Comparison of ENCODE assay signal across 7 cellular contexts in the genomic region with DNA sequence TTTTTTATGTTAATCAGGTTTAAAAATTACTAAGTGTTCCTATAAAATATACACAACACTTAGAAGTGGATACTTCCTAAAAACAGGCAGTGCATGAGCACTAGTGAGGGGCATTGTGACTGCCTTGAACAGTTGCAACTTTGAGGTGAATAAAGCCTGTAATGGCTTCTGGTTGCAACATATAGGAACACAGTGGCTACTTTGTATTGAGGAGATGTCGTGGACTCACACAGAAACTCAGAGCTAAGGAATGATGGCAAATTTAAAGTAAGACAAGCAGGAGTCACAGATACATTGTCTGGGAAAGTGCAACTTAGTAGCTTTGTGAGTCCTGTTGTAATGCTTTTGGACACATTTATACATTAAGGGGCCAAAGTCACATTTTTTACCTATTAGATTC. TPM values are rescaled to one million over a fixed set of nuclear protein-coding genes. Genes with fewer than 3 reads are reported as not detected.
DNase-seq lines count a peak whose midpoint lies in the region; ATAC-seq and TF ChIP-seq lines count a peak whose summit lies in the region.

No MANE protein-coding gene starts in this region.

- peaks cover 14% of the 10 kb centered on the region; the same call in 1 of the 2 replicates for H3K79me2 ChIP-seq in HCT116 (ENCODE audit: insufficient read depth, low read length)

- BruUV-seq in HCT116 (replicated peaks; lab: Mats Ljungman, UMichigan): TSS peak; percentile 77

- no peaks in the 10 kb centered on the region for H3K9me3 ChIP-seq in HCT116 (ENCODE audit: control insufficient read depth in 1 of 2, insufficient read depth in 1 of 2, low read depth in 1 of 2, low read length in 2 of 2)
- peaks cover under 1% of the 10 kb centered on the region for H3K9me3 ChIP-seq in WERI-Rb-1 (ENCODE audit: severe bottlenecking)
- H3K9me3 ChIP-seq in stomach: no peaks in the 10 kb centered on the region
- H3K9me3 ChIP-seq in SJCRH30 (replicated peaks): no peaks in the 10 kb centered on the region

- no peak overlapping the region for H2AFZ ChIP-seq in HCT116 (ENCODE audit: low read depth, low read length, poor library complexity, severe bottlenecking)

- RAD21 ChIA-PET in HCT116 (lab: Charles Lee; ENCODE audit: low non-redundant PET in 1 of 2, low total read pairs in 2 of 2, uncharacterized antibody in 2 of 2, unreplicated experiment in 2 of 2): no interaction called here

- H3K27ac ChIP-seq in HCT116 (ENCODE audit: low read depth, low read length) (no peak overlapping the region), WERI-Rb-1 (no peak overlapping the region), stomach (peak overlapping the region in 4 of 5 donors; percentile 86 to 93 (median 92)), SJCRH30 (no peak overlapping the region)

- H3K4me3 ChIP-seq in HCT116 (replicated peaks in 1 of 2; ENCODE audit: low read depth in 1 of 2, low read length in 2 of 2) (peak overlapping the region; percentile 69 to 77), WERI-Rb-1 (ENCODE audit: low read depth, low read length) (peak overlapping the region; percentile 80; the same call in 1 of the 2 replicates), stomach (peak overlapping the region; percentile 47 to 71 (median 65)), SJCRH30 (no peak overlapping the region)

- WGBS in stomach, 5 donors: 0 to 25% (median 0%) methylated on average over 1 of the region's 1 CpG

- no peak for TF ChIP-seq EP300 in stomach (IDR thresholded peaks at IDR 0.05)

- no peaks in the 10 kb centered on the region for H3K27me3 ChIP-seq in HCT116 (ENCODE audit: insufficient read depth, low read length)
- H3K27me3 ChIP-seq in WERI-Rb-1 (ENCODE audit: insufficient read depth, low read depth, severe bottlenecking): no peaks in the 10 kb centered on the region
- no peaks in the 10 kb centered on the region for H3K27me3 ChIP-seq in stomach
- H3K27me3 ChIP-seq in SJCRH30: no peaks in the 10 kb centered on the region

- intact Hi-C loops in HCT116 (cut with micrococcal nuclease) (no loop called here), stomach (cut with DNase I; ENCODE audit: low total_unique reads) (no loop called here)

- peak overlapping the region; percentile 89 for H3K9ac ChIP-seq in HCT116 (ENCODE audit: low read length)

- H3K36me3 ChIP-seq in HCT116 (ENCODE audit: control insufficient read depth in 1 of 2, insufficient read depth in 2 of 2, low read length in 2 of 2) (peaks cover 4 to 11% of the 10 kb centered on the region in 2 experiments; a peak in 3 of 4 replicates), WERI-Rb-1 (peaks cover 14% of the 10 kb centered on the region), stomach (peaks cover 0 to 24% (median 11%) of the 10 kb centered on the region in 4 donors), SJCRH30 (no peaks in the 10 kb centered on the region)

- TF ChIP-seq CTCF in HCT116 (IDR thresholded peaks at IDR 0.05 in 2 of 3, conservative IDR thresholded peaks at IDR 0.05 in 1 of 3; ENCODE audit: borderline replicate concordance in 1 of 3, insufficient read depth in 1 of 3, low read depth in 2 of 3, low read length in 2 of 3) (no peak), WERI-Rb-1 (IDR thresholded peaks at IDR 0.05; ENCODE audit: low read depth, low read length) (no peak), stomach (IDR thresholded peaks at IDR 0.05) (no peak)

- H3K9me2 ChIP-seq in HCT116 (ENCODE audit: insufficient read depth): no peaks in the 10 kb centered on the region

- no peak for ATAC-seq in HCT116
- no peak for ATAC-seq in HG03520 (IDR thresholded peaks at IDR 0.05; ENCODE audit: unreplicated experiment)

- POLR2A ChIA-PET in HCT116 (lab: Charles Lee): no interaction called here

- H3K4me1 ChIP-seq in HCT116 (ENCODE audit: control insufficient read depth in 1 of 2, insufficient read depth in 2 of 2, low read length in 2 of 2) (peaks cover 0 to 20% of the 10 kb centered on the region in 2 experiments; a peak in 2 of 4 replicates), stomach (peaks cover 0 to 28% (median 15%) of the 10 kb centered on the region in 4 donors), SJCRH30 (no peaks in the 10 kb centered on the region)

- no peak for DNase-seq in HCT116 (ENCODE audit: low read depth, low spot score)
- DNase-seq in WERI-Rb-1: no peak
- DNase-seq in foreskin melanocyte: peak; percentile 43
- DNase-seq in stomach: no peak
- DNase-seq in SJCRH30: no peak
- no peak for DNase-seq in GF-D8 (lab: John Stamatoyannopoulos, UW)

- no peaks in the 10 kb centered on the region for H4K20me1 ChIP-seq in HCT116 (ENCODE audit: insufficient read depth)

- H3K4me2 ChIP-seq in HCT116 (ENCODE audit: low read length): peak overlapping the region; percentile 88

- CTCF ChIA-PET in HCT116 (lab: Charles Lee): no interaction called here

- no peak for TF ChIP-seq POLR2A in HCT116 (IDR thresholded peaks at IDR 0.05; ENCODE audit: borderline replicate concordance, extremely low read depth, insufficient read depth, insufficient read length)
- no peak for TF ChIP-seq POLR2A in stomach (IDR thresholded peaks at IDR 0.05)

- TF ChIP-seq RAD21 in HCT116 (IDR thresholded peaks at IDR 0.05; ENCODE audit: low read depth): no peak

TF ChIP-seq in HCT116, 20 proteins besides CTCF, POLR2A, EP300 and RAD21:
- TF ChIP-seq FOSL1 (IDR thresholded peaks at IDR 0.05; ENCODE audit: low read depth) (no peak), SRF (IDR thresholded peaks at IDR 0.05; ENCODE audit: low read depth) (no peak), CEBPB (IDR thresholded peaks at IDR 0.05; ENCODE audit: low read depth) (no peak), YY1 (IDR thresholded peaks at IDR 0.05; ENCODE audit: extremely low read depth, insufficient replicate concordance, low read depth, low read length) (no peak)
- TF ChIP-seq, protein P1, sequence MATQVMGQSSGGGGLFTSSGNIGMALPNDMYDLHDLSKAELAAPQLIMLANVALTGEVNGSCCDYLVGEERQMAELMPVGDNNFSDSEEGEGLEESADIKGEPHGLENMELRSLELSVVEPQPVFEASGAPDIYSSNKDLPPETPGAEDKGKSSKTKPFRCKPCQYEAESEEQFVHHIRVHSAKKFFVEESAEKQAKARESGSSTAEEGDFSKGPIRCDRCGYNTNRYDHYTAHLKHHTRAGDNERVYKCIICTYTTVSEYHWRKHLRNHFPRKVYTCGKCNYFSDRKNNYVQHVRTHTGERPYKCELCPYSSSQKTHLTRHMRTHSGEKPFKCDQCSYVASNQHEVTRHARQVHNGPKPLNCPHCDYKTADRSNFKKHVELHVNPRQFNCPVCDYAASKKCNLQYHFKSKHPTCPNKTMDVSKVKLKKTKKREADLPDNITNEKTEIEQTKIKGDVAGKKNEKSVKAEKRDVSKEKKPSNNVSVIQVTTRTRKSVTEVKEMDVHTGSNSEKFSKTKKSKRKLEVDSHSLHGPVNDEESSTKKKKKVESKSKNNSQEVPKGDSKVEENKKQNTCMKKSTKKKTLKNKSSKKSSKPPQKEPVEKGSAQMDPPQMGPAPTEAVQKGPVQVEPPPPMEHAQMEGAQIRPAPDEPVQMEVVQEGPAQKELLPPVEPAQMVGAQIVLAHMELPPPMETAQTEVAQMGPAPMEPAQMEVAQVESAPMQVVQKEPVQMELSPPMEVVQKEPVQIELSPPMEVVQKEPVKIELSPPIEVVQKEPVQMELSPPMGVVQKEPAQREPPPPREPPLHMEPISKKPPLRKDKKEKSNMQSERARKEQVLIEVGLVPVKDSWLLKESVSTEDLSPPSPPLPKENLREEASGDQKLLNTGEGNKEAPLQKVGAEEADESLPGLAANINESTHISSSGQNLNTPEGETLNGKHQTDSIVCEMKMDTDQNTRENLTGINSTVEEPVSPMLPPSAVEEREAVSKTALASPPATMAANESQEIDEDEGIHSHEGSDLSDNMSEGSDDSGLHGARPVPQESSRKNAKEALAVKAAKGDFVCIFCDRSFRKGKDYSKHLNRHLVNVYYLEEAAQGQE (IDR thresholded peaks at IDR 0.05; ENCODE audit: low read depth): no peak
- TF ChIP-seq, protein P2, sequence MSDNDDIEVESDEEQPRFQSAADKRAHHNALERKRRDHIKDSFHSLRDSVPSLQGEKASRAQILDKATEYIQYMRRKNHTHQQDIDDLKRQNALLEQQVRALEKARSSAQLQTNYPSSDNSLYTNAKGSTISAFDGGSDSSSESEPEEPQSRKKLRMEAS (IDR thresholded peaks at IDR 0.05): no peak

RNA-seq across cellular contexts. Expression of gene HLA-A, which starts 0.9 kb away (rescaled TPM):
- total RNA-seq in HCT116 (2021; ENCODE audit: unreplicated experiment) (251 TPM), stomach (100 to 1,000 TPM; 290 to 910 (median 313) TPM)
- polyA plus RNA-seq in HCT116 (2012): 534 and 638 TPM in 2 replicates
- polyA plus RNA-seq in stomach: 100 to 1,000 TPM; 142 to 628 (median 276) TPM
- 0.08 and 0.22 TPM in 2 replicates for total RNA-seq in SJCRH30 (2014; rRNA removed; shearing (Covaris generic))

Comparison
In these comparisons a context has a peak if more than half of its experiments do, and no peak if none do; other contexts are left out.
1. H3K27ac ChIP-seq: peak in stomach (4 of 5); none in HCT116 (single experiment), WERI-Rb-1 (single experiment) and SJCRH30 (single experiment).
2. RNA of gene HLA-A, which starts 0.9 kb away (total RNA-seq): 290 to 910 TPM in stomach and 251 TPM in HCT116 (single experiment); 0.08 to 0.22 TPM in SJCRH30; every median in the first group is over 100 times any median in the second.